In the genomic region with DNA sequence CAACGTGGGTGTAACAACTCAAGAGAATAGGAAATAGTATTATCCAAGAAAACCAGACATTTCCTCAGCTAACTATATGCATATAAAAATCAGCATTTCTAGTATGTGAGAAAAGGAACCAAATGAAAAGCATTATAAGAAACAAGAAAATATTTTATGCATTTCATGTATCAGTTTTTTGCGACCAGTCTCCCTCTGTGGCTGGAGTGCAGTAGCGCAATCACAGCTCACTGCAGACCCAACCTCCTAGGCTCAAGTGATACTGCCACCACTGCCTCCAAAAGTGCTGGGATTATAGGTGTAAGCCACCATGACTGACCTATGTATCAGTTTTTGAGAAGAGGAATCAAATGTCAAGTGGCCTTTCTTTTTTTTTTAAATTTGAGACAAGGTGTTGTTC, we compare ENCODE assay signal across 30 cellular contexts. TPM values are rescaled to one million over a fixed set of nuclear protein-coding genes. Genes with fewer than 3 reads are reported as not detected.
A peak's percentile ranks its signal among the peaks of the same experiment; 100 is the strongest.
DNase-seq lines count a peak whose midpoint lies in the region; ATAC-seq, FAIRE-seq and TF ChIP-seq lines count a peak whose summit lies in the region.
"Had no signal": no experiment of that assay in that cellular context is flagged by ENCODE, and none has a peak within 500 bp of the region (broad histone marks: within the 10 kb centered on the region; RNA-seq: fewer than 3 reads in every experiment).

No MANE protein-coding gene starts in this region.

- no peak for TF ChIP-seq CTCF in HepG2 (CRISPR knock-in tag; IDR thresholded peaks at IDR 0.05)
- no peak for TF ChIP-seq CTCF in right lobe of liver (IDR thresholded peaks at IDR 0.05)
- peak; percentile 27; the same call in 1 of the 2 replicates for TF ChIP-seq CTCF in VCaP (conservative IDR thresholded peaks at IDR 0.05)
- peak; percentile 30 for TF ChIP-seq CTCF in endothelial cell (IDR thresholded peaks at IDR 0.05; ENCODE audit: unreplicated experiment)
- no peak for TF ChIP-seq CTCF in colonic mucosa (IDR thresholded peaks at IDR 0.05)

- H3K9me3 Mint-ChIP-seq in endothelial cell (ENCODE audit: unreplicated experiment): no peaks in the 10 kb centered on the region
- H3K9me3 Mint-ChIP-seq in activated naive CD8-positive, alpha-beta T cell treated with anti-CD3 and anti-CD28 coated beads, Interleukin-2, amount 50 U/mL, for 24 hours: no peaks in the 10 kb centered on the region
- H3K9me3 Mint-ChIP-seq: activated T-cell treated with anti-CD3 and anti-CD28 coated beads, Interleukin-2, amount 50 U/mL, for 72 hours; memory B cell; neural progenitor cell had no signal

- H3K9me3 ChIP-seq in HepG2 (ENCODE audit: low read length) (no peaks in the 10 kb centered on the region), right lobe of liver (no peaks in the 10 kb centered on the region), colonic mucosa (no peaks in the 10 kb centered on the region)
- H3K9me3 ChIP-seq: heart left ventricle, upper lobe of right lung had no signal

- WGBS in HepG2 (ENCODE audit: low lambda C conversion rate): 96% methylated on average over 3 of the region's 3 CpGs
- WGBS in right lobe of liver (ENCODE audit: insufficient coverage, low coverage, low lambda C conversion rate, missing lambda C conversion rate): 82% methylated on average over 2 of the region's 3 CpGs

- H3K27me3 ChIP-seq in HepG2 (ENCODE audit: control insufficient read depth in 1 of 2, insufficient read depth in 2 of 2, low read length in 2 of 2): no peaks in the 10 kb centered on the region; a peak in 1 of 5 replicates
- H3K27me3 ChIP-seq in right lobe of liver: no peaks in the 10 kb centered on the region
- no peaks in the 10 kb centered on the region for H3K27me3 ChIP-seq in colonic mucosa
- H3K27me3 ChIP-seq: dorsolateral prefrontal cortex, heart left ventricle, neural progenitor cell, upper lobe of right lung had no signal

- peaks cover 12% of the 10 kb centered on the region for H4K20me1 ChIP-seq in HepG2 (ENCODE audit: insufficient read depth, low read length)

- no peak for TF ChIP-seq EP300 in HepG2 (IDR thresholded peaks at IDR 0.05; ENCODE audit: low read depth in 2 of 2, low read length in 2 of 2)
- TF ChIP-seq EP300 in HepG2 (CRISPR knock-in tag; IDR thresholded peaks at IDR 0.05; ENCODE audit: borderline replicate concordance): no peak

- peaks cover 13% of the 10 kb centered on the region for H3K4me1 ChIP-seq in HepG2 (ENCODE audit: insufficient read depth, low read length)
- peaks cover 0 to 10% (median 3%) of the 10 kb centered on the region in 4 donors for H3K4me1 ChIP-seq in right lobe of liver
- H3K4me1 ChIP-seq in colonic mucosa: no peaks in the 10 kb centered on the region
- H3K4me1 ChIP-seq: neural progenitor cell, upper lobe of right lung had no signal

- intact Hi-C loops in HepG2 (cut with micrococcal nuclease; ENCODE audit: unreplicated experiment) (no loop called here), right lobe of liver (cut with DNase I) (no loop called here), colonic mucosa (cut with DNase I) (no loop called here)

- DNase-seq in HepG2 (ENCODE audit: low spot score) (no peak), right lobe of liver (no peak), endothelial cell (ENCODE audit: low spot score) (no peak), kidney tubule cell (ENCODE audit: low spot score) (no peak), colonic mucosa (no peak), NCI-H2196 (lab: John Stamatoyannopoulos, UW; ENCODE audit: unreplicated experiment) (no peak)
- no peak for DNase-seq in activated naive CD8-positive, alpha-beta T cell treated with anti-CD3 and anti-CD28 coated beads, Interleukin-2, amount 50 U/mL, for 24 hours
- DNase-seq: activated CD4-positive, alpha-beta T cell treated with anti-CD3 and anti-CD28 coated beads, Interleukin-2, amount 50 U/mL, for 4 hours; activated naive CD4-positive, alpha-beta T cell treated with Interleukin-2 at 50 U/mL for 16 hours; activated T-cell treated with anti-CD3 and anti-CD28 coated beads, Interleukin-2, amount 50 U/mL, for 72 hours; amygdala; Calu3; dorsolateral prefrontal cortex; heart left ventricle; left cardiac atrium; NCI-H1436 treated with DMSO at 0.1 percent for 48 hours; NCI-H774; RPMI8226; stimulated activated CD4-positive, alpha-beta T cell treated with anti-CD3 and anti-CD28 coated beads, Interleukin-12 subunit alpha, Interleukin-12 subunit beta, amount 100 ng/mL, for 4 hours; stimulated activated CD4-positive, alpha-beta T cell treated with anti-CD3 and anti-CD28 coated beads, Interleukin-4, amount 100 ng/mL, for 1 hour; substantia nigra; T-helper 2 cell; upper lobe of right lung; WERI-Rb-1 had no signal

- CTCF ChIA-PET in HepG2 (lab: Yijun Ruan, JAX; ENCODE audit: low intra/inter-chr PET ratio, low total read pairs): no interaction called here

- no TSS peak for BruUV-seq in HepG2 (replicated peaks; lab: Mats Ljungman, UMichigan)

- H3K36me3 ChIP-seq in HepG2 (replicated peaks in 1 of 2; ENCODE audit: control insufficient read depth in 1 of 2, insufficient read depth in 2 of 2, low read length in 2 of 2) (peaks cover 19 to 75% of the 10 kb centered on the region in 2 experiments; a peak in 4 of 5 replicates), right lobe of liver (peaks cover 0 to 6% (median 1%) of the 10 kb centered on the region in 4 donors), colonic mucosa (no peaks in the 10 kb centered on the region)
- H3K36me3 ChIP-seq: upper lobe of right lung had no signal

- peaks cover 7% of the 10 kb centered on the region for H3K79me2 ChIP-seq in HepG2 (ENCODE audit: insufficient read depth, low read length)

- H3K27me3 Mint-ChIP-seq in endothelial cell (ENCODE audit: unreplicated experiment): no peaks in the 10 kb centered on the region
- no peaks in the 10 kb centered on the region for H3K27me3 Mint-ChIP-seq in activated naive CD8-positive, alpha-beta T cell treated with anti-CD3 and anti-CD28 coated beads, Interleukin-2, amount 50 U/mL, for 24 hours
- H3K27me3 Mint-ChIP-seq: memory B cell had no signal

- H3K36me3 Mint-ChIP-seq in endothelial cell (ENCODE audit: low read depth, unreplicated experiment): no peaks in the 10 kb centered on the region
- peaks cover 50% of the 10 kb centered on the region for H3K36me3 Mint-ChIP-seq in activated naive CD8-positive, alpha-beta T cell treated with anti-CD3 and anti-CD28 coated beads, Interleukin-2, amount 50 U/mL, for 24 hours (ENCODE audit: low read depth)

- no peak overlapping the region for H3K4me2 ChIP-seq in HepG2 (ENCODE audit: low read depth, low read length)
- H3K4me2 ChIP-seq: neural progenitor cell had no signal

- TF ChIP-seq RAD21 in HepG2 (CRISPR knock-in tag; IDR thresholded peaks at IDR 0.05): no peak

- in situ Hi-C loops in HepG2 (cut with HindIII; ENCODE audit: extremely low pct_ligation_motif_present, low pct_unique_long_range_greater_than_20kb): no loop called here

- 0 out of 3 replicates have a peak, but pooled peaks have one; percentile 38 for ATAC-seq in HepG2
- no peak for ATAC-seq in right lobe of liver
- no peak for ATAC-seq in activated naive CD8-positive, alpha-beta T cell treated with anti-CD3 and anti-CD28 coated beads, Interleukin-2, amount 50 U/mL, for 24 hours
- ATAC-seq: activated T-cell treated with anti-CD3 and anti-CD28 coated beads, Interleukin-2, amount 50 U/mL, for 72 hours; heart left ventricle; left cardiac atrium; sciatic nerve; upper lobe of right lung had no signal

- no peak overlapping the region for H2AFZ ChIP-seq in HepG2 (ENCODE audit: low read length)
- H2AFZ ChIP-seq: neural progenitor cell had no signal

- H3K4me3 Mint-ChIP-seq in endothelial cell (ENCODE audit: unreplicated experiment): no peak overlapping the region
- H3K4me3 Mint-ChIP-seq in activated naive CD8-positive, alpha-beta T cell treated with anti-CD3 and anti-CD28 coated beads, Interleukin-2, amount 50 U/mL, for 24 hours: no peak overlapping the region
- H3K4me3 Mint-ChIP-seq: activated T-cell treated with anti-CD3 and anti-CD28 coated beads, Interleukin-2, amount 50 U/mL, for 72 hours; memory B cell; neural progenitor cell had no signal

- H3K4me3 ChIP-seq in HepG2 (replicated peaks in 1 of 3; ENCODE audit: insufficient read depth in 1 of 3, low read depth in 2 of 3, low read length in 3 of 3): no peak overlapping the region
- no peak overlapping the region for H3K4me3 ChIP-seq in right lobe of liver
- no peak overlapping the region for H3K4me3 ChIP-seq in colonic mucosa
- H3K4me3 ChIP-seq: dorsolateral prefrontal cortex, heart left ventricle, neural progenitor cell, upper lobe of right lung had no signal

- no peak for FAIRE-seq in HepG2 (lab: Jason Lieb, UNC)

- POLR2A ChIA-PET in HepG2 (lab: Yijun Ruan, JAX): no interaction called here

- no peaks in the 10 kb centered on the region for H3K4me1 Mint-ChIP-seq in endothelial cell (ENCODE audit: unreplicated experiment)
- H3K4me1 Mint-ChIP-seq in activated naive CD8-positive, alpha-beta T cell treated with anti-CD3 and anti-CD28 coated beads, Interleukin-2, amount 50 U/mL, for 24 hours: no peaks in the 10 kb centered on the region
- H3K4me1 Mint-ChIP-seq: memory B cell, neural progenitor cell had no signal

- H3K9ac ChIP-seq in HepG2 (ENCODE audit: insufficient read depth, low read depth, low read length) (no peak overlapping the region), colonic mucosa (ENCODE audit: low read depth in 2 of 2, low read length in 2 of 2) (no peak overlapping the region)
- H3K9ac ChIP-seq: neural progenitor cell had no signal

- no peak overlapping the region for H3K27ac Mint-ChIP-seq in endothelial cell (ENCODE audit: unreplicated experiment)
- no peak overlapping the region for H3K27ac Mint-ChIP-seq in activated naive CD8-positive, alpha-beta T cell treated with anti-CD3 and anti-CD28 coated beads, Interleukin-2, amount 50 U/mL, for 24 hours
- H3K27ac Mint-ChIP-seq: memory B cell, neural progenitor cell had no signal

- TF ChIP-seq POLR2A in HepG2 (IDR thresholded peaks at IDR 0.05; ENCODE audit: insufficient read depth in 1 of 2, low read depth in 2 of 2, low read length in 2 of 2) (no peak), right lobe of liver (IDR thresholded peaks at IDR 0.05) (no peak)

- H3K27ac ChIP-seq in HepG2 (ENCODE audit: extremely low read length, insufficient read depth, low read length) (no peak overlapping the region), right lobe of liver (no peak overlapping the region), VCaP (no peak overlapping the region), colonic mucosa (no peak overlapping the region)
- H3K27ac ChIP-seq: C4-2B, epithelial cell of prostate, heart left ventricle, neural progenitor cell, upper lobe of right lung, WERI-Rb-1 had no signal

RNA-seq across cellular contexts. Expression of gene SLC16A1, which starts 31.0 kb away (rescaled TPM):
- 67.0 and 106 TPM in 2 replicates for total RNA-seq in HepG2 (2016; rRNA removed; fragmentation: Illumina TruSeq; extraction: Trizol)
- total RNA-seq in HepG2 (2016; cell fraction: cytosol; rRNA removed; fragmentation: Illumina TruSeq; extraction: Trizol; ENCODE audit: low read depth): 5.3 and 6.0 TPM in 2 replicates
- 65.8 and 105 TPM in 2 replicates for total RNA-seq in HepG2 (2016; cell fraction: insoluble cytoplasmic fraction; rRNA removed; fragmentation: Illumina TruSeq; extraction: Trizol)
- 15.3 and 18.4 TPM in 2 replicates for total RNA-seq in HepG2 (2016; cell fraction: membrane; rRNA removed; fragmentation: Illumina TruSeq; extraction: Trizol)
- 102 and 125 TPM in 2 replicates for total RNA-seq in HepG2 (2016; cell fraction: nucleus; rRNA removed; fragmentation: Illumina TruSeq; extraction: Trizol)
- 135 and 142 TPM in 2 replicates for polyA plus RNA-seq in HepG2 (2011; rRNA removed)
- polyA plus RNA-seq in HepG2 (2011; cell fraction: cytosol; rRNA removed): 110 and 155 TPM in 2 replicates
- polyA plus RNA-seq in HepG2 (2011; cell fraction: nucleus; rRNA removed): 50.4 and 50.5 TPM in 2 replicates
- polyA plus RNA-seq in HepG2 (2012): 134 and 147 TPM in 2 replicates
- 3.0 and 3.3 TPM in 2 replicates for polyA plus RNA-seq in HepG2 (2016; cell fraction: cytosol; fragmentation: Illumina TruSeq; extraction: Trizol; ENCODE audit: low read depth)
- 49.1 and 53.6 TPM in 2 replicates for polyA plus RNA-seq in HepG2 (2016; cell fraction: insoluble cytoplasmic fraction; fragmentation: Illumina TruSeq; extraction: Trizol; ENCODE audit: low read depth)
- polyA plus RNA-seq in HepG2 (2016; cell fraction: membrane; fragmentation: Illumina TruSeq; extraction: Trizol; ENCODE audit: low read depth): 8.1 and 9.3 TPM in 2 replicates
- polyA plus RNA-seq in HepG2 (2016; cell fraction: nucleus; fragmentation: Illumina TruSeq; extraction: Trizol; ENCODE audit: insufficient read depth, low read depth): 109 and 119 TPM in 2 replicates
- 467 and 535 TPM in 2 replicates for polyA minus RNA-seq in HepG2 (2011; rRNA and poly(A)+ RNA removed; ENCODE audit: low replicate concordance)
- polyA minus RNA-seq in HepG2 (2011; cell fraction: cytosol; rRNA and poly(A)+ RNA removed): 185 and 199 TPM in 2 replicates
- polyA minus RNA-seq in HepG2 (2011; cell fraction: nucleus; rRNA and poly(A)+ RNA removed): 108 and 115 TPM in 2 replicates
- 10 to 100 TPM; 26.1 to 81.9 (median 55.2) TPM for total RNA-seq in right lobe of liver
- 88.7 TPM for total RNA-seq in endothelial cell (ENCODE audit: unreplicated experiment)
- 10 to 100 TPM; 71.8 to 92.4 TPM for total RNA-seq in colonic mucosa

Comparison
In these comparisons a context has a peak if more than half of its experiments do, and no peak if none do; other contexts are left out.
1. CTCF ChIP-seq: peak in VCaP (single experiment) and endothelial cell (single experiment); none in HepG2 (single experiment), right lobe of liver (0 of 4) and colonic mucosa (single experiment).